Comparison of ENCODE assay signal across 9 cellular contexts in genomic region chr5:80186634-80187033, GRCh38.
DNase-seq lines count a peak whose midpoint lies in the region; ATAC-seq and TF ChIP-seq lines count a peak whose summit lies in the region.
"Had no signal": no experiment of that assay in that cellular context is flagged by ENCODE, and none has a peak within 500 bp of the region (broad histone marks: within the 10 kb centered on the region; RNA-seq: fewer than 3 reads in every experiment).

No MANE protein-coding gene starts in this region.

- H3K27me3 Mint-ChIP-seq in activated CD8-positive, alpha-beta memory T cell treated with anti-CD3 and anti-CD28 coated beads, Interleukin-2, amount 10 ng/mL, durations not matched to agents 7 days and 5 days: no peaks in the 10 kb centered on the region
- no peaks in the 10 kb centered on the region for H3K27me3 Mint-ChIP-seq in endodermal cell (ENCODE audit: insufficient read depth)
- no peaks in the 10 kb centered on the region for H3K27me3 Mint-ChIP-seq in stimulated activated naive CD8-positive, alpha-beta T cell treated with anti-CD3 and anti-CD28 coated beads, Interleukin-15, amount 100 ng/mL, for 72 hours

- H3K27ac ChIP-seq in endodermal cell (ENCODE audit: low read depth, low read length) (no peak overlapping the region), brain microvascular endothelial cell (no peak overlapping the region)

- H3K27me3 ChIP-seq in endodermal cell (ENCODE audit: control insufficient read depth, insufficient read depth, low read length, poor library complexity, severe bottlenecking) (no peaks in the 10 kb centered on the region), brain microvascular endothelial cell (replicated peaks) (no peaks in the 10 kb centered on the region)

- H3K36me3 ChIP-seq in endodermal cell (ENCODE audit: control insufficient read depth, insufficient read depth, low read length): peaks cover 17% of the 10 kb centered on the region
- H3K36me3 ChIP-seq in brain microvascular endothelial cell (replicated peaks): no peaks in the 10 kb centered on the region

- ATAC-seq in activated CD8-positive, alpha-beta memory T cell treated with anti-CD3 and anti-CD28 coated beads, Interleukin-2, amount 10 ng/mL, durations not matched to agents 7 days and 5 days: no peak
- no peak for ATAC-seq in stimulated activated naive CD8-positive, alpha-beta T cell treated with anti-CD3 and anti-CD28 coated beads, Interleukin-15, amount 100 ng/mL, for 72 hours
- ATAC-seq in GM21786 (IDR thresholded peaks at IDR 0.05; ENCODE audit: unreplicated experiment): no peak

- H3K4me1 Mint-ChIP-seq in activated CD8-positive, alpha-beta memory T cell treated with anti-CD3 and anti-CD28 coated beads, Interleukin-2, amount 10 ng/mL, durations not matched to agents 7 days and 5 days: peaks cover 86% of the 10 kb centered on the region
- H3K4me1 Mint-ChIP-seq in endodermal cell: peaks cover 63% of the 10 kb centered on the region
- peaks cover 99% of the 10 kb centered on the region for H3K4me1 Mint-ChIP-seq in stimulated activated naive CD8-positive, alpha-beta T cell treated with anti-CD3 and anti-CD28 coated beads, Interleukin-15, amount 100 ng/mL, for 72 hours

- no peaks in the 10 kb centered on the region for H3K9me3 ChIP-seq in endodermal cell (ENCODE audit: control insufficient read depth, low read length)

- in situ Hi-C loops in brain microvascular endothelial cell (cut with HindIII; ENCODE audit: low pct_ligation_motif_present, low sequenced_read_pairs): no loop called here

- H3K4me3 ChIP-seq in endodermal cell (ENCODE audit: low read length) (no peak overlapping the region), brain microvascular endothelial cell (ENCODE audit: low read depth, low read length) (no peak overlapping the region)

- DNase-seq in activated CD8-positive, alpha-beta memory T cell treated with anti-CD3 and anti-CD28 coated beads, Interleukin-2, amount 10 ng/mL, durations not matched to agents 7 days and 5 days: no peak
- DNase-seq in activated CD8-positive, alpha-beta memory T cell treated with anti-CD3 and anti-CD28 coated beads, Interleukin-2, amount 50 U/mL, for 4 hours: no peak
- DNase-seq in SIG-M5 (lab: John Stamatoyannopoulos, UW): peak; percentile 13
- DNase-seq in endodermal cell: no peak
- DNase-seq in stimulated activated naive CD8-positive, alpha-beta T cell treated with anti-CD3 and anti-CD28 coated beads, Interleukin-15, amount 100 ng/mL, for 72 hours: peak in 1 of 2 donors; percentile 44
- DNase-seq in hepatic stellate cell (ENCODE audit: low spot score): no peak
- DNase-seq in brain microvascular endothelial cell: no peak
- DNase-seq: NCI-H2171 treated with DMSO at 0.1 percent for 48 hours had no signal

- H3K9me3 Mint-ChIP-seq in activated CD8-positive, alpha-beta memory T cell treated with anti-CD3 and anti-CD28 coated beads, Interleukin-2, amount 10 ng/mL, durations not matched to agents 7 days and 5 days (ENCODE audit: low read depth): no peaks in the 10 kb centered on the region
- H3K9me3 Mint-ChIP-seq in endodermal cell: no peaks in the 10 kb centered on the region
- H3K9me3 Mint-ChIP-seq in stimulated activated naive CD8-positive, alpha-beta T cell treated with anti-CD3 and anti-CD28 coated beads, Interleukin-15, amount 100 ng/mL, for 72 hours: no peaks in the 10 kb centered on the region

- TF ChIP-seq CTCF in endodermal cell (conservative IDR thresholded peaks at IDR 0.05) (no peak), brain microvascular endothelial cell (IDR thresholded peaks at IDR 0.05; ENCODE audit: low read depth, low read length, missing control alignments) (no peak)

- peak overlapping the region; percentile 84 for H3K27ac Mint-ChIP-seq in activated CD8-positive, alpha-beta memory T cell treated with anti-CD3 and anti-CD28 coated beads, Interleukin-2, amount 10 ng/mL, durations not matched to agents 7 days and 5 days
- peak overlapping the region; percentile 22 for H3K27ac Mint-ChIP-seq in endodermal cell
- peak overlapping the region; percentile 97 to 99 for H3K27ac Mint-ChIP-seq in stimulated activated naive CD8-positive, alpha-beta T cell treated with anti-CD3 and anti-CD28 coated beads, Interleukin-15, amount 100 ng/mL, for 72 hours

- WGBS in endodermal cell (ENCODE audit: insufficient coverage in 1 of 2, insufficient read length in 1 of 2), 2 experiments: 92 to 96% methylated on average over 5 to 8 of the region's 8 CpGs

- CTCF ChIA-PET in activated CD8-positive, alpha-beta memory T cell treated with anti-CD3 and anti-CD28 coated beads, Interleukin-2, amount 10 ng/mL, durations not matched to agents 7 days and 5 days (lab: Charles Lee): interaction anchor here (1.0 to 2.0 kb wide), 3 partner anchors 11 to 61 kb away, joined by 3 to 6 read pairs (median 5); no protein-coding TSS in a partner anchor

- peak overlapping the region; percentile 5 for H3K4me3 Mint-ChIP-seq in activated CD8-positive, alpha-beta memory T cell treated with anti-CD3 and anti-CD28 coated beads, Interleukin-2, amount 10 ng/mL, durations not matched to agents 7 days and 5 days
- no peak overlapping the region for H3K4me3 Mint-ChIP-seq in endodermal cell
- peak overlapping the region; percentile 53 for H3K4me3 Mint-ChIP-seq in stimulated activated naive CD8-positive, alpha-beta T cell treated with anti-CD3 and anti-CD28 coated beads, Interleukin-15, amount 100 ng/mL, for 72 hours

- peaks cover 18% of the 10 kb centered on the region for H3K36me3 Mint-ChIP-seq in activated CD8-positive, alpha-beta memory T cell treated with anti-CD3 and anti-CD28 coated beads, Interleukin-2, amount 10 ng/mL, durations not matched to agents 7 days and 5 days
- H3K36me3 Mint-ChIP-seq in endodermal cell (ENCODE audit: low read depth): peaks cover 11% of the 10 kb centered on the region

- H3K4me1 ChIP-seq in endodermal cell (ENCODE audit: control insufficient read depth, insufficient read depth, low read length): peaks cover 13% of the 10 kb centered on the region

- no peak overlapping the region for H3K9ac ChIP-seq in endodermal cell (ENCODE audit: extremely low read depth, low read length, poor library complexity, severe bottlenecking)

Comparison
In these comparisons a context has a peak if more than half of its experiments do, and no peak if none do; other contexts are left out.
1. H3K27ac Mint-ChIP-seq: peak in every context shown above with its lines; median percentile 98 in stimulated activated naive CD8-positive, alpha-beta T cell treated with anti-CD3 and anti-CD28 coated beads, Interleukin-15, amount 100 ng/mL, for 72 hours; 84 in activated CD8-positive, alpha-beta memory T cell treated with anti-CD3 and anti-CD28 coated beads, Interleukin-2, amount 10 ng/mL, durations not matched to agents 7 days and 5 days; 22 in endodermal cell.